In genomic region chrX:9135901-9136510, GRCh38 we compare ENCODE assay signal across 17 cellular contexts.
"Had no signal": no experiment of that assay in that cellular context is flagged by ENCODE, and none has a peak within 500 bp of the region (broad histone marks: within the 10 kb centered on the region; RNA-seq: fewer than 3 reads in every experiment).

No MANE protein-coding gene starts in this region.

- H3K27ac Mint-ChIP-seq: activated naive CD8-positive, alpha-beta T cell treated with anti-CD3 and anti-CD28 coated beads for 36 hours; effector memory CD8-positive, alpha-beta T cell; nephron progenitor cell had no signal

- H3K4me1 Mint-ChIP-seq: nephron progenitor cell had no signal

- H3K27ac ChIP-seq: ascending aorta, epithelial cell of prostate, left lung, psoas muscle, suprapubic skin, upper lobe of left lung had no signal

- H3K27me3 ChIP-seq: ascending aorta, left lung, suprapubic skin, upper lobe of left lung had no signal

- DNase-seq: activated gamma-delta T cell treated with Interleukin-2 at 50 U/mL for 16 hours; activated naive CD8-positive, alpha-beta T cell treated with anti-CD3 and anti-CD28 coated beads for 36 hours; activated T-cell treated with anti-CD3 and anti-CD28 coated beads, Interleukin-2, amount 50 U/mL, for 48 hours; caudate nucleus; cortex of kidney; effector memory CD8-positive, alpha-beta T cell; foreskin melanocyte; head of caudate nucleus; islet precursor cell; left lung; nephron progenitor cell; psoas muscle; stimulated activated naive CD4-positive, alpha-beta T cell treated with Interleukin-2 at 50 U/mL for 16 hours; upper lobe of left lung had no signal

- H3K4me1 ChIP-seq: left lung, psoas muscle, suprapubic skin, upper lobe of left lung had no signal

- H3K27me3 Mint-ChIP-seq: activated naive CD8-positive, alpha-beta T cell treated with anti-CD3 and anti-CD28 coated beads for 36 hours; effector memory CD8-positive, alpha-beta T cell had no signal

- H3K36me3 ChIP-seq: ascending aorta, left lung, suprapubic skin, upper lobe of left lung had no signal

- H3K4me3 ChIP-seq: ascending aorta, left lung, psoas muscle, suprapubic skin, upper lobe of left lung had no signal

- H3K4me3 Mint-ChIP-seq: activated naive CD8-positive, alpha-beta T cell treated with anti-CD3 and anti-CD28 coated beads for 36 hours; effector memory CD8-positive, alpha-beta T cell; nephron progenitor cell had no signal

- H3K9me3 ChIP-seq: ascending aorta, left lung, psoas muscle, suprapubic skin, upper lobe of left lung had no signal
